ENCODE assay signal across 8 cellular contexts in the genomic region with DNA sequence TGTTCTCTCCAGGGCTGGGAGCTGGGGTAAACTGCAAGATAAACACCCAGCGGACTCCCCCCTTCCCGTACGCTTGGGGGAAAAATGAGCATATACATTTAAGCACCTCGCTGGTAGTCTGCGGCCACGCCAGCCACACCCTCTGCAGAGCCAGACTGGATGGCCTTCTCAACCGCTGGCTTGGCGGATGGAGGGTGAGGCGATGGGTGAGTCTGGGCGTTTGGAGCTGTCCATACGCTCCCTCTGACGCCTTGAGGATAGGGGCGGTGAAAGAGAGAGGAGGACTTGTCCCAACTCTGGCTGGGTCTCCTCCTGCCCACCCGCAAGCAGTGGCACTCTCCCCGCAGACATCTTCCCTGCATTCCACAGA. TPM values are rescaled to one million over a fixed set of nuclear protein-coding genes. Genes with fewer than 3 reads are reported as not detected.
DNase-seq lines count a peak whose midpoint lies in the region; ATAC-seq and TF ChIP-seq lines count a peak whose summit lies in the region.

No MANE protein-coding gene starts in this region.

- H3K4me3 Mint-ChIP-seq in activated naive CD4-positive, alpha-beta T cell treated with anti-CD3 and anti-CD28 coated beads for 36 hours = peak overlapping the region; percentile 87

- 10 to 17% methylated on average over 2 to 15 of the region's 15 CpGs for WGBS in transverse colon (ENCODE audit: low coverage in 1 of 2), 2 donors

- no peaks in the 10 kb centered on the region for H3K36me3 ChIP-seq in transverse colon

- no peaks in the 10 kb centered on the region for H3K9me3 ChIP-seq in transverse colon

- no peaks in the 10 kb centered on the region for H3K36me3 Mint-ChIP-seq in activated naive CD4-positive, alpha-beta T cell treated with anti-CD3 and anti-CD28 coated beads for 36 hours (ENCODE audit: low read depth)

- intact Hi-C loops in activated naive CD4-positive, alpha-beta T cell treated with anti-CD3 and anti-CD28 coated beads for 36 hours (cut with micrococcal nuclease) = loop anchor here (1.0 to 10.0 kb wide), 4 partner anchors 30 to 695 kb away; a partner anchor contains a TSS
- intact Hi-C loops in transverse colon (cut with DNase I; ENCODE audit: low total_unique reads) = no loop called here

- H3K4me1 ChIP-seq in transverse colon = peaks cover 50 to 72% (median 69%) of the 10 kb centered on the region in 4 donors

- TF ChIP-seq CTCF in astrocyte of the cerebellum (IDR thresholded peaks at IDR 0.05; ENCODE audit: low read depth, low read length, missing control alignments) = no peak
- TF ChIP-seq CTCF in transverse colon (IDR thresholded peaks at IDR 0.05) = no peak

- H3K4me3 ChIP-seq in astrocyte of the cerebellum (ENCODE audit: low read depth, low read length) (peak overlapping the region; percentile 77), transverse colon (peak overlapping the region; percentile 67 to 83 (median 77))

- CTCF ChIA-PET in activated naive CD4-positive, alpha-beta T cell treated with anti-CD3 and anti-CD28 coated beads for 36 hours (lab: Charles Lee) = interaction anchor here (0.6 to 7.0 kb wide), 11 partner anchors 12 to 59 kb away, joined by 3 to 47 read pairs (median 6); a partner anchor contains a TSS

- TF ChIP-seq POLR2A in transverse colon (IDR thresholded peaks at IDR 0.05) = peak; percentile 7

- in situ Hi-C loops in astrocyte of the cerebellum (cut with HindIII; ENCODE audit: low sequenced_read_pairs) (no loop called here), transverse colon (cut with MboI; ENCODE audit: low pct_ligation_motif_present in 1 of 4, low pct_unique_long_range_greater_than_20kb in 1 of 4, low sequenced_read_pairs in 3 of 4) (no loop called here)

- H3K9me3 Mint-ChIP-seq in activated naive CD4-positive, alpha-beta T cell treated with anti-CD3 and anti-CD28 coated beads for 36 hours = no peaks in the 10 kb centered on the region

- no peaks in the 10 kb centered on the region for H3K27me3 ChIP-seq in transverse colon

- H3K4me1 Mint-ChIP-seq in activated naive CD4-positive, alpha-beta T cell treated with anti-CD3 and anti-CD28 coated beads for 36 hours (ENCODE audit: low read depth) = peaks cover 25% of the 10 kb centered on the region

- peak overlapping the region; percentile 93 to 98 (median 96) for H3K27ac ChIP-seq in transverse colon

- TF ChIP-seq EP300 in transverse colon (IDR thresholded peaks at IDR 0.05; ENCODE audit: low read depth) = no peak

- no peak overlapping the region for H3K27ac Mint-ChIP-seq in activated naive CD4-positive, alpha-beta T cell treated with anti-CD3 and anti-CD28 coated beads for 36 hours

- H3K27me3 Mint-ChIP-seq in activated naive CD4-positive, alpha-beta T cell treated with anti-CD3 and anti-CD28 coated beads for 36 hours (ENCODE audit: low read depth) = no peaks in the 10 kb centered on the region

- DNase-seq in activated naive CD4-positive, alpha-beta T cell treated with anti-CD3 and anti-CD28 coated beads for 36 hours = no peak
- no peak for DNase-seq in activated naive CD4-positive, alpha-beta T cell (lab: John Stamatoyannopoulos, UW)
- no peak for DNase-seq in astrocyte of the cerebellum (ENCODE audit: low read depth)
- peak; percentile 56 for DNase-seq in kidney tubule cell (ENCODE audit: low spot score)
- peak; percentile 69 for DNase-seq in transverse colon
- no peak for DNase-seq in NK-92 (lab: John Stamatoyannopoulos, UW; ENCODE audit: unreplicated experiment)

- ATAC-seq in HG03439 (IDR thresholded peaks at IDR 0.05; ENCODE audit: unreplicated experiment) (no peak), HG02798 (IDR thresholded peaks at IDR 0.05; ENCODE audit: poor library complexity, unreplicated experiment) (no peak)

RNA-seq across cellular contexts. Expression of a gene that starts 1.0 kb away (rescaled TPM):
- total RNA-seq in activated naive CD4-positive, alpha-beta T cell treated with anti-CD3 and anti-CD28 coated beads for 36 hours = 10 to 100 TPM; 17.9 to 19.3 TPM
- total RNA-seq in transverse colon = 100 to 1,000 TPM; 147 to 294 (median 171) TPM

RNA-seq across cellular contexts. Expression of a gene that starts 38.2 kb away (rescaled TPM):
- 10 to 100 TPM; 10.5 to 11.1 TPM for total RNA-seq in activated naive CD4-positive, alpha-beta T cell treated with anti-CD3 and anti-CD28 coated beads for 36 hours
- total RNA-seq in transverse colon = 100 to 1,000 TPM in 3 of 4 donors, 10 to 100 TPM in 1; 84.6 to 292 (median 136) TPM

Comparison
In these comparisons a context has a peak if more than half of its experiments do, and no peak if none do; other contexts are left out.
1. DNase-seq: peak in kidney tubule cell (single experiment) and transverse colon (single experiment); none in activated naive CD4-positive, alpha-beta T cell treated with anti-CD3 and anti-CD28 coated beads for 36 hours (single experiment), activated naive CD4-positive, alpha-beta T cell (0 of 4), astrocyte of the cerebellum (single experiment) and NK-92 (single experiment).
2. RNA of a gene that starts 1.0 kb away (total RNA-seq): 147 to 294 TPM in transverse colon; 17.9 to 19.3 TPM in activated naive CD4-positive, alpha-beta T cell treated with anti-CD3 and anti-CD28 coated beads for 36 hours; every median in the first group is over 4 times any median in the second.
3. RNA of a gene that starts 38.2 kb away (total RNA-seq): 84.6 to 292 TPM in transverse colon; 10.5 to 11.1 TPM in activated naive CD4-positive, alpha-beta T cell treated with anti-CD3 and anti-CD28 coated beads for 36 hours; every median in the first group is over 4 times any median in the second.